In genomic region chr16:85415196-85415988, GRCh38 we compare ENCODE assay signal across 14 cellular contexts.
A peak's percentile ranks its signal among the peaks of the same experiment; 100 is the strongest.
DNase-seq lines count a peak whose midpoint lies in the region; ATAC-seq, FAIRE-seq and TF ChIP-seq lines count a peak whose summit lies in the region.
"Had no signal": no experiment of that assay in that cellular context is flagged by ENCODE, and none has a peak within 500 bp of the region (broad histone marks: within the 10 kb centered on the region; RNA-seq: fewer than 3 reads in every experiment).

No MANE protein-coding gene starts in this region.

- H3K4me2 ChIP-seq in SK-N-SH = no peak overlapping the region

- POLR2A ChIA-PET in SK-N-SH (lab: Yijun Ruan, JAX) = interaction anchor here (1.0 kb wide), 1 partner anchor 20 kb away, joined by 3 read pairs; no protein-coding TSS in a partner anchor

- no peaks in the 10 kb centered on the region for H3K9me2 ChIP-seq in SK-N-SH

- H3K9me3 Mint-ChIP-seq in activated naive CD8-positive, alpha-beta T cell treated with anti-CD3 and anti-CD28 coated beads, Interleukin-2, amount 50 U/mL, for 24 hours = no peaks in the 10 kb centered on the region

- no peaks in the 10 kb centered on the region for H3K27me3 Mint-ChIP-seq in activated naive CD8-positive, alpha-beta T cell treated with anti-CD3 and anti-CD28 coated beads, Interleukin-2, amount 50 U/mL, for 24 hours
- H3K27me3 Mint-ChIP-seq: naive thymus-derived CD4-positive, alpha-beta T cell had no signal

- H3K4me3 Mint-ChIP-seq in activated naive CD8-positive, alpha-beta T cell treated with anti-CD3 and anti-CD28 coated beads, Interleukin-2, amount 50 U/mL, for 24 hours = no peak overlapping the region

- H3K4me3 ChIP-seq in SK-N-SH (ENCODE audit: low read depth in 2 of 2, low read length in 1 of 2) (no peak overlapping the region), kidney (ENCODE audit: low read length in 2 of 2) (no peak overlapping the region), spleen (no peak overlapping the region)
- H3K4me3 ChIP-seq: tibial artery had no signal

- no peaks in the 10 kb centered on the region for H3K36me3 ChIP-seq in SK-N-SH (replicated peaks in 1 of 2; ENCODE audit: control insufficient read depth in 1 of 2, insufficient read depth in 2 of 2, low read length in 1 of 2)
- H3K36me3 ChIP-seq in kidney (ENCODE audit: control insufficient read depth in 1 of 2, insufficient read depth in 2 of 2, low read length in 2 of 2) = no peaks in the 10 kb centered on the region
- H3K36me3 ChIP-seq in spleen = no peaks in the 10 kb centered on the region
- H3K36me3 ChIP-seq: tibial artery had no signal

- CTCF ChIA-PET in SK-N-SH (lab: Yijun Ruan, JAX) = interaction anchor here (0.6 to 3.5 kb wide), 22 partner anchors 9 to 201 kb away, joined by 3 to 25 read pairs (median 4); no protein-coding TSS in a partner anchor

- peaks cover 2% of the 10 kb centered on the region; the same call in 1 of the 2 replicates for H4K20me1 ChIP-seq in SK-N-SH (ENCODE audit: insufficient read depth)

- DNase-seq in SK-N-SH (peak; percentile 69), kidney (peak; percentile 72), spleen (peak; percentile 59)
- peak; percentile 1 for DNase-seq in activated naive CD8-positive, alpha-beta T cell treated with anti-CD3 and anti-CD28 coated beads, Interleukin-2, amount 50 U/mL, for 24 hours
- DNase-seq: amniotic stem cell, NCI-H187 treated with DMSO at 0.1 percent for 48 hours had no signal

- TF ChIP-seq POLR2A in spleen (IDR thresholded peaks at IDR 0.05) = no peak

- H3K27me3 ChIP-seq in SK-N-SH (ENCODE audit: insufficient read depth) (no peaks in the 10 kb centered on the region), spleen (replicated peaks in 1 of 7) (no peaks in the 10 kb centered on the region)
- H3K27me3 ChIP-seq: foreskin keratinocyte, tibial artery had no signal

- no peak for TF ChIP-seq RAD21 in SK-N-SH (IDR thresholded peaks at IDR 0.05; ENCODE audit: low read length)

- TF ChIP-seq CTCF in SK-N-SH (IDR thresholded peaks at IDR 0.05) (no peak), kidney (IDR thresholded peaks at IDR 0.05; ENCODE audit: borderline replicate concordance, extremely low read depth, insufficient read depth) (no peak), spleen (IDR thresholded peaks at IDR 0.05 in 8 of 11, conservative IDR thresholded peaks at IDR 0.05 in 3 of 11) (no peak)

- H3K27ac Mint-ChIP-seq in activated naive CD8-positive, alpha-beta T cell treated with anti-CD3 and anti-CD28 coated beads, Interleukin-2, amount 50 U/mL, for 24 hours = no peak overlapping the region

- no peaks in the 10 kb centered on the region for H3K36me3 Mint-ChIP-seq in activated naive CD8-positive, alpha-beta T cell treated with anti-CD3 and anti-CD28 coated beads, Interleukin-2, amount 50 U/mL, for 24 hours (ENCODE audit: low read depth)
- H3K36me3 Mint-ChIP-seq: naive thymus-derived CD4-positive, alpha-beta T cell had no signal

- peaks cover 16% of the 10 kb centered on the region for H3K4me1 Mint-ChIP-seq in activated naive CD8-positive, alpha-beta T cell treated with anti-CD3 and anti-CD28 coated beads, Interleukin-2, amount 50 U/mL, for 24 hours

- no peak overlapping the region for H2AFZ ChIP-seq in SK-N-SH (ENCODE audit: low read depth)

- intact Hi-C loops in kidney (cut with DNase I) = no loop called here
- intact Hi-C loops in spleen (cut with DNase I; ENCODE audit: low total_unique reads) = no loop called here

- H3K27ac ChIP-seq in SK-N-SH (ENCODE audit: low read depth in 2 of 2, low read length in 1 of 2) (peak overlapping the region in 1 of 2 experiments; percentile 82; a peak in 2 of 4 replicates), kidney (ENCODE audit: low read depth in 2 of 2, low read length in 2 of 2) (no peak overlapping the region), spleen (no peak overlapping the region)
- H3K27ac ChIP-seq: foreskin keratinocyte, tibial artery had no signal

- no peak for FAIRE-seq in kidney (lab: Jason Lieb, UNC)
- FAIRE-seq: islet of Langerhans had no signal

- no peak for ATAC-seq in SK-N-SH treated with all-trans-retinoic acid at 6 μM for 48 hours
- no peak for ATAC-seq in activated naive CD8-positive, alpha-beta T cell treated with anti-CD3 and anti-CD28 coated beads, Interleukin-2, amount 50 U/mL, for 24 hours
- no peak for ATAC-seq in GM19023 (IDR thresholded peaks at IDR 0.05; ENCODE audit: unreplicated experiment)
- no peak for ATAC-seq in GM21576 (IDR thresholded peaks at IDR 0.05; ENCODE audit: unreplicated experiment)
- ATAC-seq in HG03045 (IDR thresholded peaks at IDR 0.05; ENCODE audit: unreplicated experiment) = no peak

- WGBS in SK-N-SH (ENCODE audit: low lambda C conversion rate) = 79% methylated on average over 14 of the region's 21 CpGs
- 59 to 92% (median 87%) methylated on average over 5 to 21 of the region's 21 CpGs for WGBS in spleen, 5 donors

- no peaks in the 10 kb centered on the region for H3F3A ChIP-seq in SK-N-SH (replicated peaks; ENCODE audit: insufficient read depth)

- no peak for TF ChIP-seq EP300 in SK-N-SH (IDR thresholded peaks at IDR 0.05; ENCODE audit: borderline replicate concordance in 1 of 2, low read depth in 1 of 2, low read length in 1 of 2)

- H3K9me3 ChIP-seq in SK-N-SH = no peaks in the 10 kb centered on the region
- H3K9me3 ChIP-seq in kidney (ENCODE audit: control insufficient read depth in 1 of 2, low read length in 2 of 2) = no peaks in the 10 kb centered on the region
- H3K9me3 ChIP-seq in spleen = peaks cover 0 to 14% (median 5%) of the 10 kb centered on the region in 8 donors
- H3K9me3 ChIP-seq: tibial artery had no signal

- no peaks in the 10 kb centered on the region for H3K79me2 ChIP-seq in SK-N-SH (ENCODE audit: insufficient read depth)

- no peak overlapping the region for H3K9ac ChIP-seq in SK-N-SH
- H3K9ac ChIP-seq in kidney (ENCODE audit: low read length in 2 of 2) = no peak overlapping the region

- H3K4me1 ChIP-seq in SK-N-SH (ENCODE audit: control insufficient read depth in 1 of 2, insufficient read depth in 2 of 2, low read depth in 1 of 2, low read length in 1 of 2) (peaks cover 0 to 34% of the 10 kb centered on the region in 2 experiments; a peak in 2 of 4 replicates), kidney (ENCODE audit: control insufficient read depth in 1 of 2, insufficient read depth in 1 of 2, low read depth in 1 of 2, low read length in 2 of 2) (peaks cover 4 to 7% of the 10 kb centered on the region in 2 donors), spleen (peaks cover 0 to 12% (median 5%) of the 10 kb centered on the region in 6 donors)
- H3K4me1 ChIP-seq: foreskin keratinocyte had no signal

TF ChIP-seq in SK-N-SH, 30 proteins besides CTCF, POLR2A, EP300 and RAD21 (continues in another document):
- TF ChIP-seq NFIC (IDR thresholded peaks at IDR 0.05; ENCODE audit: borderline replicate concordance) (no peak), NRF1 (IDR thresholded peaks at IDR 0.05; ENCODE audit: low read depth, low read length) (no peak), ELF1 (IDR thresholded peaks at IDR 0.05) (no peak), SMC3 (IDR thresholded peaks at IDR 0.05; ENCODE audit: low read depth, low read length) (no peak), TCF12 (IDR thresholded peaks at IDR 0.05) (no peak), RFX5 (IDR thresholded peaks at IDR 0.05; ENCODE audit: low read length) (no peak)

TF ChIP-seq in SK-N-SH treated with all-trans-retinoic acid at 6 μM for 48 hours, 23 proteins besides CTCF, POLR2A, EP300 and RAD21:
- TF ChIP-seq BACH2 (CRISPR knock-in tag; IDR thresholded peaks at IDR 0.05; ENCODE audit: borderline replicate concordance) (no peak), CSDC2 (CRISPR knock-in tag; IDR thresholded peaks at IDR 0.05) (no peak), ESRRG (CRISPR knock-in tag; IDR thresholded peaks at IDR 0.05) (no peak), CSRNP3 (CRISPR knock-in tag; IDR thresholded peaks at IDR 0.05) (no peak), GLIS3 (CRISPR knock-in tag; IDR thresholded peaks at IDR 0.05) (no peak)

Comparison
In these comparisons a context has a peak if more than half of its experiments do, and no peak if none do; other contexts are left out.
1. DNase-seq: peak in every context shown above with its lines; median percentile 72 in kidney; 69 in SK-N-SH; 59 in spleen; 1 in activated naive CD8-positive, alpha-beta T cell treated with anti-CD3 and anti-CD28 coated beads, Interleukin-2, amount 50 U/mL, for 24 hours.